Comparison of ENCODE assay signal across 1 cellular context in the genomic region with DNA sequence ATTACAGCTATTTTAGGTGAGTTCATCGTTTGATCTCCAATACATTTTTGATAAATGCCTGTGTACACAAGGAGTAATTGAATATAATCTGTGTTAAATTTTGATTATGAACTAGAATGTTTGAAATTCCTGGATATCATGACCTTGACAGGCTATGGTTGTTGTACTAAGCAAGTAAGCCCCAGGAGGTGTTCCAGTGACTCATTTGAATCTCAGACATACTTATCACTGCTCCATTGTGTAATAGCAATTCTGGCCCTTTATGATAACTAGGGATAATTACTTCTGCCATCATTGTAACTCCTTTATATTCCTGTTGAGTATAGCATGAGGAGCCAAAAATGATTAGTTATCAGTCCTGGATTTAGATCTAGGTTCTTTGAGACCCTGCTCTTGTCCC.
TF ChIP-seq lines count a peak whose summit lies in the region.

No MANE protein-coding gene starts in this region.

TF ChIP-seq in SK-N-SH, 30 proteins besides CTCF, POLR2A, EP300 and RAD21 (continued from another document):
- no peak for TF ChIP-seq NRF1 (IDR thresholded peaks at IDR 0.05; ENCODE audit: low read depth, low read length)
- TF ChIP-seq FOXJ3 (CRISPR knock-in tag; IDR thresholded peaks at IDR 0.05): no peak
- no peak for TF ChIP-seq MAX (IDR thresholded peaks at IDR 0.05; ENCODE audit: low read depth)
- no peak for TF ChIP-seq JUND (IDR thresholded peaks at IDR 0.05)
- no peak for TF ChIP-seq TAF1 (IDR thresholded peaks at IDR 0.05; ENCODE audit: borderline replicate concordance, low read depth, low read length)
